1 cellular context compared by ENCODE assay signal in genomic region chr22:38191746-38192474, GRCh38.
TF ChIP-seq lines count a peak whose summit lies in the region.

No MANE protein-coding gene starts in this region.

TF ChIP-seq in HepG2, 621 proteins besides CTCF, POLR2A, EP300 and RAD21 (continued from another document and continues in another):
- 0 out of 2 replicates have a peak, but pooled peaks have one; percentile 14 for TF ChIP-seq HIC2 (CRISPR knock-in tag; IDR thresholded peaks at IDR 0.05; ENCODE audit: low read depth)
- no peak for TF ChIP-seq ZBTB43 (CRISPR knock-in tag; conservative IDR thresholded peaks at IDR 0.05)
- TF ChIP-seq KDM5B (CRISPR knock-in tag; IDR thresholded peaks at IDR 0.05; ENCODE audit: borderline replicate concordance) = no peak
- TF ChIP-seq DNMT1 (CRISPR knock-in tag; IDR thresholded peaks at IDR 0.05) = no peak
- no peak for TF ChIP-seq CREB1 (IDR thresholded peaks at IDR 0.05)
- TF ChIP-seq CREB1 (CRISPR knock-in tag; IDR thresholded peaks at IDR 0.05) = no peak
- no peak for TF ChIP-seq GLI4 (CRISPR knock-in tag; IDR thresholded peaks at IDR 0.05; ENCODE audit: borderline replicate concordance)
- TF ChIP-seq ZNF562 (CRISPR knock-in tag; IDR thresholded peaks at IDR 0.05; ENCODE audit: borderline replicate concordance) = no peak
- TF ChIP-seq IRX3 (CRISPR knock-in tag; IDR thresholded peaks at IDR 0.05; ENCODE audit: borderline replicate concordance, low read depth) = no peak
- no peak; the same call in 1 of the 2 replicates for TF ChIP-seq RXRA (CRISPR knock-in tag; IDR thresholded peaks at IDR 0.05)
- TF ChIP-seq SSRP1 (CRISPR knock-in tag; IDR thresholded peaks at IDR 0.05) = no peak
- no peak for TF ChIP-seq ZNF644 (CRISPR knock-in tag; IDR thresholded peaks at IDR 0.05; ENCODE audit: low read depth)
- no peak for TF ChIP-seq PATZ1 (CRISPR knock-in tag; IDR thresholded peaks at IDR 0.05)
- no peak for TF ChIP-seq ZBTB49 (CRISPR knock-in tag; IDR thresholded peaks at IDR 0.05; ENCODE audit: borderline replicate concordance)
- no peak for TF ChIP-seq ZBTB46 (CRISPR knock-in tag; IDR thresholded peaks at IDR 0.05; ENCODE audit: borderline replicate concordance)
- TF ChIP-seq SMAD1 (CRISPR knock-in tag; IDR thresholded peaks at IDR 0.05; ENCODE audit: borderline replicate concordance, low read depth) = no peak
- TF ChIP-seq ZNF710 (CRISPR knock-in tag; IDR thresholded peaks at IDR 0.05; ENCODE audit: borderline replicate concordance) = no peak
- no peak for TF ChIP-seq U2AF1 (optimal IDR thresholded peaks at IDR 0.05; ENCODE audit: low read depth, low read length)
- no peak for TF ChIP-seq HMGA1 (CRISPR knock-in tag; conservative IDR thresholded peaks at IDR 0.05)
- 0 out of 2 replicates have a peak, but pooled peaks have one; percentile 10 for TF ChIP-seq TBX2 (CRISPR knock-in tag; IDR thresholded peaks at IDR 0.05; ENCODE audit: borderline replicate concordance)
- no peak for TF ChIP-seq ZNF136 (CRISPR knock-in tag; IDR thresholded peaks at IDR 0.05; ENCODE audit: low read depth)
- TF ChIP-seq CENPT (CRISPR knock-in tag; IDR thresholded peaks at IDR 0.05; ENCODE audit: low read depth) = 0 out of 2 replicates have a peak, but pooled peaks have one; percentile 55
- no peak for TF ChIP-seq MEIS1 (CRISPR knock-in tag; IDR thresholded peaks at IDR 0.05; ENCODE audit: borderline replicate concordance)
- TF ChIP-seq ZMYM2 (CRISPR knock-in tag; IDR thresholded peaks at IDR 0.05) = no peak
- no peak for TF ChIP-seq ZNF326 (CRISPR knock-in tag; IDR thresholded peaks at IDR 0.05; ENCODE audit: borderline replicate concordance)
- no peak for TF ChIP-seq ZNF790 (CRISPR knock-in tag; IDR thresholded peaks at IDR 0.05; ENCODE audit: borderline replicate concordance)
- no peak for TF ChIP-seq ZBTB25 (CRISPR knock-in tag; IDR thresholded peaks at IDR 0.05)
- no peak for TF ChIP-seq ZNF282 (IDR thresholded peaks at IDR 0.05; ENCODE audit: partially characterized antibody)
- 0 out of 2 replicates have a peak, but pooled peaks have one; percentile 23 for TF ChIP-seq ZFX (CRISPR knock-in tag; IDR thresholded peaks at IDR 0.05; ENCODE audit: low read depth)
- no peak for TF ChIP-seq MLX (CRISPR knock-in tag; IDR thresholded peaks at IDR 0.05)
- TF ChIP-seq ZNF687 (CRISPR knock-in tag; IDR thresholded peaks at IDR 0.05) = peak; percentile 78
- TF ChIP-seq DNMT3B (CRISPR knock-in tag; conservative IDR thresholded peaks at IDR 0.05) = no peak
- TF ChIP-seq NRL (CRISPR knock-in tag; IDR thresholded peaks at IDR 0.05; ENCODE audit: borderline replicate concordance) = peak; percentile 58; the same call in 1 of the 2 replicates
- TF ChIP-seq ZNF761 (CRISPR knock-in tag; conservative IDR thresholded peaks at IDR 0.05) = no peak
- no peak for TF ChIP-seq CEBPB (IDR thresholded peaks at IDR 0.05; ENCODE audit: borderline replicate concordance, low read depth, low read length)
- TF ChIP-seq POGK (CRISPR knock-in tag; conservative IDR thresholded peaks at IDR 0.05) = no peak
- TF ChIP-seq TFDP1 (CRISPR knock-in tag; IDR thresholded peaks at IDR 0.05; ENCODE audit: borderline replicate concordance) = peak; percentile 40; the same call in 1 of the 2 replicates
